In the genomic region with DNA sequence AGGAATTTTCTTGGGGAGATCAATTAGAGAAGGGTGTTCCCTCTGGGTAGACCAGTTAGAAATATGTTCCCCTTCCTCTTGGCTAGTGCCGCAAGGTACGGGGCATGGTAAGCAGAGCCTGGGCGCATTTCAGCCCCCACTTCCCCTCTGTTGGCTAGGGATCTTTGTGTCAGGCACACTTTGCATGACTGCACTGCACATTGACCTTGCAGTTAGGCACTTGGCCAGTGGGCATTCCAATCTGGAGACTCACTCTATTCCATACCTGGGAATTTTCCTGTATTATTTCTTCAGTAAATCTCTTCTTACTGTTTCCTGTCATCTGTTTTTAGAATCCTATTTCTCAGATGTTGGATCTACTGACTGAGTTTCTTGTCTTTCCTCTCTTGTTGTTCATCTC, we compare ENCODE assay signal across 26 cellular contexts. TPM values are rescaled to one million over a fixed set of nuclear protein-coding genes. Genes with fewer than 3 reads are reported as not detected.
DNase-seq lines count a peak whose midpoint lies in the region; ATAC-seq and TF ChIP-seq lines count a peak whose summit lies in the region.
"Had no signal": no experiment of that assay in that cellular context is flagged by ENCODE, and none has a peak within 500 bp of the region (broad histone marks: within the 10 kb centered on the region; RNA-seq: fewer than 3 reads in every experiment).

No MANE protein-coding gene starts in this region.

- H3K4me1 Mint-ChIP-seq in activated T-cell treated with anti-CD3 and anti-CD28 coated beads, Interleukin-2, amount 50 U/mL, for 4 hours (ENCODE audit: low read depth), result no peaks in the 10 kb centered on the region
- H3K4me1 Mint-ChIP-seq: activated naive CD4-positive, alpha-beta T cell treated with anti-CD3 and anti-CD28 coated beads, Interleukin-2, amount 50 U/mL, for 24 hours; brain; memory B cell; stimulated activated effector memory CD8-positive, alpha-beta T cell treated with anti-CD3 and anti-CD28 coated beads, Interleukin-12 subunit alpha, Interleukin-12 subunit beta, amount 100 ng/mL, for 72 hours; WTC11 had no signal

- WGBS in right cardiac atrium, result 88% methylated on average over 3 of the region's 3 CpGs
- whole genome bisulfite sequencing in mammary epithelial cell (ENCODE audit: low coverage, missing lambda C conversion rate), result 49% methylated on average over 3 of the region's 3 CpGs

- BruUV-seq in mammary epithelial cell (replicated peaks; lab: Mats Ljungman, UMichigan), result no TSS peak

- H3K4me3 ChIP-seq in right cardiac atrium (ENCODE audit: low read length), result no peak overlapping the region
- no peak overlapping the region for H3K4me3 ChIP-seq in mammary epithelial cell (replicated peaks in 1 of 3; ENCODE audit: insufficient read depth in 1 of 3, low read depth in 2 of 3, low read length in 3 of 3)
- H3K4me3 ChIP-seq: MG63, prostate gland, SJCRH30, testis had no signal

- H3K27me3 Mint-ChIP-seq in activated T-cell treated with anti-CD3 and anti-CD28 coated beads, Interleukin-2, amount 50 U/mL, for 4 hours (ENCODE audit: low read depth), result peaks cover 2% of the 10 kb centered on the region

- POLR2A ChIA-PET in HEK293T (lab: Yijun Ruan, JAX), result no interaction called here

- no peak for TF ChIP-seq CTCF in mammary epithelial cell (conservative IDR thresholded peaks at IDR 0.05 in 1 of 2, IDR thresholded peaks at IDR 0.05 in 1 of 2; ENCODE audit: extremely low read depth in 1 of 2, insufficient read depth in 1 of 2, low read depth in 1 of 2, low read length in 2 of 2)

- H3K9me3 Mint-ChIP-seq in activated T-cell treated with anti-CD3 and anti-CD28 coated beads, Interleukin-2, amount 50 U/mL, for 4 hours, result peaks cover 7% of the 10 kb centered on the region
- H3K9me3 Mint-ChIP-seq: activated CD8-positive, alpha-beta T cell treated with anti-CD3 and anti-CD28 coated beads for 36 hours; natural killer cell treated with Interleukin-12 subunit alpha and Interleukin-12 subunit beta and Interleukin-15 and Interleukin-18, amount 100 ng/mL, for 72 hours; stimulated activated effector memory CD8-positive, alpha-beta T cell treated with anti-CD3 and anti-CD28 coated beads, Interleukin-12 subunit alpha, Interleukin-12 subunit beta, amount 100 ng/mL, for 72 hours had no signal

- H3K27me3 ChIP-seq in right cardiac atrium (ENCODE audit: control insufficient read depth, insufficient read depth) (no peaks in the 10 kb centered on the region), mammary epithelial cell (ENCODE audit: insufficient read depth, low read length) (no peaks in the 10 kb centered on the region)
- H3K27me3 ChIP-seq: MG63, SJCRH30, testis had no signal

- ATAC-seq in left ventricle myocardium superior, result peak; percentile 28
- ATAC-seq in right cardiac atrium, result no peak
- ATAC-seq in left lobe of liver, result peak; percentile 99
- ATAC-seq in HG03095 (IDR thresholded peaks at IDR 0.05; ENCODE audit: unreplicated experiment), result no peak
- ATAC-seq in activated T-cell treated with anti-CD3 and anti-CD28 coated beads, Interleukin-2, amount 50 U/mL, for 4 hours, result no peak
- ATAC-seq: activated CD8-positive, alpha-beta T cell treated with anti-CD3 and anti-CD28 coated beads for 36 hours; activated T-cell treated with anti-CD3 and anti-CD28 coated beads, Interleukin-2, amount 50 U/mL, for 72 hours; natural killer cell treated with Interleukin-12 subunit alpha and Interleukin-12 subunit beta and Interleukin-15 and Interleukin-18, amount 100 ng/mL, for 72 hours; stimulated activated effector memory CD8-positive, alpha-beta T cell treated with anti-CD3 and anti-CD28 coated beads, Interleukin-12 subunit alpha, Interleukin-12 subunit beta, amount 100 ng/mL, for 72 hours; WTC11 had no signal

- no peak overlapping the region for H3K4me3 Mint-ChIP-seq in activated T-cell treated with anti-CD3 and anti-CD28 coated beads, Interleukin-2, amount 50 U/mL, for 4 hours
- H3K4me3 Mint-ChIP-seq: activated CD8-positive, alpha-beta T cell treated with anti-CD3 and anti-CD28 coated beads for 36 hours; activated naive CD4-positive, alpha-beta T cell treated with anti-CD3 and anti-CD28 coated beads, Interleukin-2, amount 50 U/mL, for 24 hours; activated T-cell treated with anti-CD3 and anti-CD28 coated beads, Interleukin-2, amount 50 U/mL, for 72 hours; brain; memory B cell; natural killer cell treated with Interleukin-12 subunit alpha and Interleukin-12 subunit beta and Interleukin-15 and Interleukin-18, amount 100 ng/mL, for 72 hours; stimulated activated effector memory CD8-positive, alpha-beta T cell treated with anti-CD3 and anti-CD28 coated beads, Interleukin-12 subunit alpha, Interleukin-12 subunit beta, amount 100 ng/mL, for 72 hours; WTC11 had no signal

- in situ Hi-C loops in mammary epithelial cell (cut with MboI; ENCODE audit: low sequenced_read_pairs in 2 of 2), result no loop called here

- no peaks in the 10 kb centered on the region for H3K4me1 ChIP-seq in right cardiac atrium (ENCODE audit: control insufficient read depth, insufficient read depth, low read length)
- H3K4me1 ChIP-seq in mammary epithelial cell (ENCODE audit: insufficient read depth, low read length), result no peaks in the 10 kb centered on the region
- H3K4me1 ChIP-seq: prostate gland, SJCRH30, testis had no signal

- DNase-seq in left ventricle myocardium superior, result peak; percentile 27
- DNase-seq in right cardiac atrium, result no peak
- DNase-seq in mammary epithelial cell, result peak; percentile 20
- peak; percentile 79 for DNase-seq in left lobe of liver (ENCODE audit: low spot score)
- DNase-seq in activated T-cell treated with anti-CD3 and anti-CD28 coated beads, Interleukin-2, amount 50 U/mL, for 4 hours, result no peak
- no peak for DNase-seq in NCI-H1092 treated with DMSO at 0.1 percent for 48 hours (lab: John Stamatoyannopoulos, UW)
- no peak for DNase-seq in HEK293T (ENCODE audit: extremely low spot score)
- DNase-seq: activated CD8-positive, alpha-beta T cell treated with anti-CD3 and anti-CD28 coated beads for 36 hours; activated T-cell treated with anti-CD3 and anti-CD28 coated beads, Interleukin-2, amount 50 U/mL, for 72 hours; dermis blood vessel endothelial cell; MG63; NCI-H187; NCI-H446; SJCRH30; stimulated activated CD4-positive, alpha-beta T cell treated with anti-CD3 and anti-CD28 coated beads, Interleukin-12 subunit alpha, Interleukin-12 subunit beta, amount 100 ng/mL, for 4 hours; testis had no signal

- H3K9me3 ChIP-seq in right cardiac atrium (ENCODE audit: control insufficient read depth, low read length) (peaks cover 2% of the 10 kb centered on the region), mammary epithelial cell (replicated peaks; ENCODE audit: insufficient read depth, low read length) (no peaks in the 10 kb centered on the region)
- H3K9me3 ChIP-seq: MG63, prostate gland, SJCRH30, testis had no signal

- no peak overlapping the region for H3K9ac ChIP-seq in mammary epithelial cell (ENCODE audit: insufficient read depth, low read length)

- no peaks in the 10 kb centered on the region for H3K36me3 ChIP-seq in mammary epithelial cell (ENCODE audit: insufficient read depth, low read length)
- H3K36me3 ChIP-seq: MG63, prostate gland, SJCRH30 had no signal

- no peaks in the 10 kb centered on the region for H4K20me1 ChIP-seq in mammary epithelial cell (ENCODE audit: insufficient read depth, low read length)

- H2AFZ ChIP-seq in mammary epithelial cell (ENCODE audit: low read depth, low read length), result no peak overlapping the region

- no peaks in the 10 kb centered on the region for H3K79me2 ChIP-seq in mammary epithelial cell (ENCODE audit: insufficient read depth, low read length)

- intact Hi-C loops in left ventricle myocardium superior (cut with micrococcal nuclease), result no loop called here
- intact Hi-C loops in right cardiac atrium (cut with DNase I), result no loop called here
- intact Hi-C loops in mammary epithelial cell (cut with micrococcal nuclease), result no loop called here

- H3K36me3 Mint-ChIP-seq in activated T-cell treated with anti-CD3 and anti-CD28 coated beads, Interleukin-2, amount 50 U/mL, for 4 hours (ENCODE audit: insufficient read depth), result no peaks in the 10 kb centered on the region
- H3K36me3 Mint-ChIP-seq: activated naive CD4-positive, alpha-beta T cell treated with anti-CD3 and anti-CD28 coated beads, Interleukin-2, amount 50 U/mL, for 24 hours; brain; memory B cell; stimulated activated effector memory CD8-positive, alpha-beta T cell treated with anti-CD3 and anti-CD28 coated beads, Interleukin-12 subunit alpha, Interleukin-12 subunit beta, amount 100 ng/mL, for 72 hours had no signal

- CTCF ChIA-PET in mammary epithelial cell (lab: Charles Lee; ENCODE audit: low non-redundant PET), result no interaction called here
- CTCF ChIA-PET in HEK293T (lab: Yijun Ruan, JAX), result no interaction called here

- no peak overlapping the region for H3K4me2 ChIP-seq in mammary epithelial cell (ENCODE audit: insufficient read depth, low read depth, low read length)

- dilution Hi-C loops in mammary epithelial cell (cut with HindIII; ENCODE audit: low sequenced_read_pairs), result no loop called here

- no peak overlapping the region for H3K27ac ChIP-seq in right cardiac atrium (ENCODE audit: low read length)
- no peak overlapping the region for H3K27ac ChIP-seq in mammary epithelial cell (ENCODE audit: insufficient read depth, low read depth, low read length)
- H3K27ac ChIP-seq: C4-2B, prostate gland, SJCRH30, testis had no signal

TF ChIP-seq in HEK293T, 16 proteins besides CTCF, POLR2A, EP300 and RAD21:
- TF ChIP-seq ARNT (IDR thresholded peaks at IDR 0.05), result no peak
- no peak for TF ChIP-seq SUZ12 (IDR thresholded peaks at IDR 0.05)

RNA-seq across cellular contexts. Expression of gene CACNA1D, which starts 30.0 kb away (rescaled TPM):
- total RNA-seq in left ventricle myocardium superior, result 1.0 TPM
- total RNA-seq in right cardiac atrium, result 10 to 100 TPM in 3 of 4 donors, 1 to 10 TPM in 1; 8.5 to 11.3 (median 10.5) TPM
- polyA plus RNA-seq in right cardiac atrium, result 3.7 TPM
- total RNA-seq in mammary epithelial cell, result 1 to 10 TPM in 1 of 2 donors, under 1 TPM in 1; 0.87 to 2.3 TPM
- polyA plus RNA-seq in mammary epithelial cell, result 0.26 TPM
- 2.8 TPM for polyA minus RNA-seq in mammary epithelial cell
- total RNA-seq in left lobe of liver, result 8.0 TPM
- under 1 TPM; 0.18 to 0.52 (median 0.51) TPM for total RNA-seq in activated T-cell treated with anti-CD3 and anti-CD28 coated beads, Interleukin-2, amount 50 U/mL, for 4 hours
- total RNA-seq: A673; activated CD8-positive, alpha-beta T cell treated with anti-CD3 and anti-CD28 coated beads for 36 hours; dermis blood vessel endothelial cell; SJCRH30 had no signal

Comparison
In these comparisons a context has a peak if more than half of its experiments do, and no peak if none do; other contexts are left out.
1. ATAC-seq: peak in left ventricle myocardium superior (single experiment) and left lobe of liver (single experiment); none in right cardiac atrium (0 of 2), HG03095 (single experiment) and activated T-cell treated with anti-CD3 and anti-CD28 coated beads, Interleukin-2, amount 50 U/mL, for 4 hours (0 of 2).
2. DNase-seq: peak in left ventricle myocardium superior (single experiment), mammary epithelial cell (single experiment) and left lobe of liver (single experiment); none in right cardiac atrium (0 of 3), activated T-cell treated with anti-CD3 and anti-CD28 coated beads, Interleukin-2, amount 50 U/mL, for 4 hours (single experiment), NCI-H1092 treated with DMSO at 0.1 percent for 48 hours (single experiment) and HEK293T (single experiment).